In the genomic region with DNA sequence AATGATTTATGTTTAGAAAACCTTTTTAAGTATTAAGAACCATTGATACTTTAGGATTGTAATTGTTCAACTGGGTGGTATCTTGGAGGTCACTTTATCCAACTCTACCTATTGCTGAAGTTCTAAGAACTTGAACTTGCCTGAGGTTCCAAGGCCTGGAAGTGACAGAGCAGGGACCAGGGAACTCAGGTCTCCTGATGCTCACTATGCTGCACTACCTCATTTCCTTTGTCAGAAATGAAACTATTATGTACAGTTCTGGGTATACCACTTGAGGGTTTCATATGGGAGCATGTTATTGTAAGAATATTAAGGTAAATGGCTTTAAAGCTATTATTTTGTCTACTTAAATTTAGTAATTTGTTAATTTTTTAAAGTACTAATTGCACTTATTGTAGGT, we compare ENCODE assay signal across 1 cellular context.
A peak's percentile ranks its signal among the peaks of the same experiment; 100 is the strongest.
TF ChIP-seq lines count a peak whose summit lies in the region.

No MANE protein-coding gene starts in this region.

TF ChIP-seq in GM12878, 131 proteins besides CTCF, POLR2A, EP300 and RAD21 (continues in another document):
- TF ChIP-seq, protein P1, sequence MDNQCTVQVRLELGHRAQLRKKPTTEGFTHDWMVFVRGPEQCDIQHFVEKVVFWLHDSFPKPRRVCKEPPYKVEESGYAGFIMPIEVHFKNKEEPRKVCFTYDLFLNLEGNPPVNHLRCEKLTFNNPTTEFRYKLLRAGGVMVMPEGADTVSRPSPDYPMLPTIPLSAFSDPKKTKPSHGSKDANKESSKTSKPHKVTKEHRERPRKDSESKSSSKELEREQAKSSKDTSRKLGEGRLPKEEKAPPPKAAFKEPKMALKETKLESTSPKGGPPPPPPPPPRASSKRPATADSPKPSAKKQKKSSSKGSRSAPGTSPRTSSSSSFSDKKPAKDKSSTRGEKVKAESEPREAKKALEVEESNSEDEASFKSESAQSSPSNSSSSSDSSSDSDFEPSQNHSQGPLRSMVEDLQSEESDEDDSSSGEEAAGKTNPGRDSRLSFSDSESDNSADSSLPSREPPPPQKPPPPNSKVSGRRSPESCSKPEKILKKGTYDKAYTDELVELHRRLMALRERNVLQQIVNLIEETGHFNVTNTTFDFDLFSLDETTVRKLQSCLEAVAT (IDR thresholded peaks at IDR 0.05) = no peak
- TF ChIP-seq, protein P2, sequence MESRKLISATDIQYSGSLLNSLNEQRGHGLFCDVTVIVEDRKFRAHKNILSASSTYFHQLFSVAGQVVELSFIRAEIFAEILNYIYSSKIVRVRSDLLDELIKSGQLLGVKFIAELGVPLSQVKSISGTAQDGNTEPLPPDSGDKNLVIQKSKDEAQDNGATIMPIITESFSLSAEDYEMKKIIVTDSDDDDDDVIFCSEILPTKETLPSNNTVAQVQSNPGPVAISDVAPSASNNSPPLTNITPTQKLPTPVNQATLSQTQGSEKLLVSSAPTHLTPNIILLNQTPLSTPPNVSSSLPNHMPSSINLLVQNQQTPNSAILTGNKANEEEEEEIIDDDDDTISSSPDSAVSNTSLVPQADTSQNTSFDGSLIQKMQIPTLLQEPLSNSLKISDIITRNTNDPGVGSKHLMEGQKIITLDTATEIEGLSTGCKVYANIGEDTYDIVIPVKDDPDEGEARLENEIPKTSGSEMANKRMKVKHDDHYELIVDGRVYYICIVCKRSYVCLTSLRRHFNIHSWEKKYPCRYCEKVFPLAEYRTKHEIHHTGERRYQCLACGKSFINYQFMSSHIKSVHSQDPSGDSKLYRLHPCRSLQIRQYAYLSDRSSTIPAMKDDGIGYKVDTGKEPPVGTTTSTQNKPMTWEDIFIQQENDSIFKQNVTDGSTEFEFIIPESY (IDR thresholded peaks at IDR 0.05) = no peak
- TF ChIP-seq, protein P3, sequence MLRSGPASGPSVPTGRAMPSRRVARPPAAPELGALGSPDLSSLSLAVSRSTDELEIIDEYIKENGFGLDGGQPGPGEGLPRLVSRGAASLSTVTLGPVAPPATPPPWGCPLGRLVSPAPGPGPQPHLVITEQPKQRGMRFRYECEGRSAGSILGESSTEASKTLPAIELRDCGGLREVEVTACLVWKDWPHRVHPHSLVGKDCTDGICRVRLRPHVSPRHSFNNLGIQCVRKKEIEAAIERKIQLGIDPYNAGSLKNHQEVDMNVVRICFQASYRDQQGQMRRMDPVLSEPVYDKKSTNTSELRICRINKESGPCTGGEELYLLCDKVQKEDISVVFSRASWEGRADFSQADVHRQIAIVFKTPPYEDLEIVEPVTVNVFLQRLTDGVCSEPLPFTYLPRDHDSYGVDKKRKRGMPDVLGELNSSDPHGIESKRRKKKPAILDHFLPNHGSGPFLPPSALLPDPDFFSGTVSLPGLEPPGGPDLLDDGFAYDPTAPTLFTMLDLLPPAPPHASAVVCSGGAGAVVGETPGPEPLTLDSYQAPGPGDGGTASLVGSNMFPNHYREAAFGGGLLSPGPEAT (IDR thresholded peaks at IDR 0.05; ENCODE audit: low read depth) = no peak
- no peak for TF ChIP-seq SMAD5 (IDR thresholded peaks at IDR 0.05; ENCODE audit: low read depth)
- no peak for TF ChIP-seq SIX5 (IDR thresholded peaks at IDR 0.05; ENCODE audit: low read depth, low read length, severe bottlenecking)
- no peak for TF ChIP-seq WRNIP1 (IDR thresholded peaks at IDR 0.05; ENCODE audit: borderline replicate concordance, low read depth, low read length)
- TF ChIP-seq KAT2A (conservative IDR thresholded peaks at IDR 0.05; ENCODE audit: control insufficient read depth, low read depth, low read length) = no peak
- TF ChIP-seq, protein P4, sequence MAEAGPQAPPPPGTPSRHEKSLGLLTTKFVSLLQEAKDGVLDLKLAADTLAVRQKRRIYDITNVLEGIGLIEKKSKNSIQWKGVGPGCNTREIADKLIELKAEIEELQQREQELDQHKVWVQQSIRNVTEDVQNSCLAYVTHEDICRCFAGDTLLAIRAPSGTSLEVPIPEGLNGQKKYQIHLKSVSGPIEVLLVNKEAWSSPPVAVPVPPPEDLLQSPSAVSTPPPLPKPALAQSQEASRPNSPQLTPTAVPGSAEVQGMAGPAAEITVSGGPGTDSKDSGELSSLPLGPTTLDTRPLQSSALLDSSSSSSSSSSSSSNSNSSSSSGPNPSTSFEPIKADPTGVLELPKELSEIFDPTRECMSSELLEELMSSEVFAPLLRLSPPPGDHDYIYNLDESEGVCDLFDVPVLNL (IDR thresholded peaks at IDR 0.05; ENCODE audit: low read depth, low read length) = no peak
- TF ChIP-seq, protein P5, sequence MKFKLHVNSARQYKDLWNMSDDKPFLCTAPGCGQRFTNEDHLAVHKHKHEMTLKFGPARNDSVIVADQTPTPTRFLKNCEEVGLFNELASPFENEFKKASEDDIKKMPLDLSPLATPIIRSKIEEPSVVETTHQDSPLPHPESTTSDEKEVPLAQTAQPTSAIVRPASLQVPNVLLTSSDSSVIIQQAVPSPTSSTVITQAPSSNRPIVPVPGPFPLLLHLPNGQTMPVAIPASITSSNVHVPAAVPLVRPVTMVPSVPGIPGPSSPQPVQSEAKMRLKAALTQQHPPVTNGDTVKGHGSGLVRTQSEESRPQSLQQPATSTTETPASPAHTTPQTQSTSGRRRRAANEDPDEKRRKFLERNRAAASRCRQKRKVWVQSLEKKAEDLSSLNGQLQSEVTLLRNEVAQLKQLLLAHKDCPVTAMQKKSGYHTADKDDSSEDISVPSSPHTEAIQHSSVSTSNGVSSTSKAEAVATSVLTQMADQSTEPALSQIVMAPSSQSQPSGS (IDR thresholded peaks at IDR 0.05; ENCODE audit: low read length) = no peak
- TF ChIP-seq RB1 (IDR thresholded peaks at IDR 0.05; ENCODE audit: borderline replicate concordance) = no peak
- TF ChIP-seq BCL11A (IDR thresholded peaks at IDR 0.05; ENCODE audit: low read depth, low read length) = no peak
- no peak for TF ChIP-seq YBX1 (IDR thresholded peaks at IDR 0.05)
- no peak for TF ChIP-seq ZNF207 (IDR thresholded peaks at IDR 0.05; ENCODE audit: borderline replicate concordance)
- TF ChIP-seq, protein P6, sequence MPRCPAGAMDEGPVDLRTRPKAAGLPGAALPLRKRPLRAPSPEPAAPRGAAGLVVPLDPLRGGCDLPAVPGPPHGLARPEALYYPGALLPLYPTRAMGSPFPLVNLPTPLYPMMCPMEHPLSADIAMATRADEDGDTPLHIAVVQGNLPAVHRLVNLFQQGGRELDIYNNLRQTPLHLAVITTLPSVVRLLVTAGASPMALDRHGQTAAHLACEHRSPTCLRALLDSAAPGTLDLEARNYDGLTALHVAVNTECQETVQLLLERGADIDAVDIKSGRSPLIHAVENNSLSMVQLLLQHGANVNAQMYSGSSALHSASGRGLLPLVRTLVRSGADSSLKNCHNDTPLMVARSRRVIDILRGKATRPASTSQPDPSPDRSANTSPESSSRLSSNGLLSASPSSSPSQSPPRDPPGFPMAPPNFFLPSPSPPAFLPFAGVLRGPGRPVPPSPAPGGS (IDR thresholded peaks at IDR 0.05; ENCODE audit: borderline replicate concordance, insufficient read depth, low read depth, low read length, poor library complexity, severe bottlenecking) = no peak
- no peak for TF ChIP-seq RBBP5 (conservative IDR thresholded peaks at IDR 0.05)
- TF ChIP-seq, protein P7, sequence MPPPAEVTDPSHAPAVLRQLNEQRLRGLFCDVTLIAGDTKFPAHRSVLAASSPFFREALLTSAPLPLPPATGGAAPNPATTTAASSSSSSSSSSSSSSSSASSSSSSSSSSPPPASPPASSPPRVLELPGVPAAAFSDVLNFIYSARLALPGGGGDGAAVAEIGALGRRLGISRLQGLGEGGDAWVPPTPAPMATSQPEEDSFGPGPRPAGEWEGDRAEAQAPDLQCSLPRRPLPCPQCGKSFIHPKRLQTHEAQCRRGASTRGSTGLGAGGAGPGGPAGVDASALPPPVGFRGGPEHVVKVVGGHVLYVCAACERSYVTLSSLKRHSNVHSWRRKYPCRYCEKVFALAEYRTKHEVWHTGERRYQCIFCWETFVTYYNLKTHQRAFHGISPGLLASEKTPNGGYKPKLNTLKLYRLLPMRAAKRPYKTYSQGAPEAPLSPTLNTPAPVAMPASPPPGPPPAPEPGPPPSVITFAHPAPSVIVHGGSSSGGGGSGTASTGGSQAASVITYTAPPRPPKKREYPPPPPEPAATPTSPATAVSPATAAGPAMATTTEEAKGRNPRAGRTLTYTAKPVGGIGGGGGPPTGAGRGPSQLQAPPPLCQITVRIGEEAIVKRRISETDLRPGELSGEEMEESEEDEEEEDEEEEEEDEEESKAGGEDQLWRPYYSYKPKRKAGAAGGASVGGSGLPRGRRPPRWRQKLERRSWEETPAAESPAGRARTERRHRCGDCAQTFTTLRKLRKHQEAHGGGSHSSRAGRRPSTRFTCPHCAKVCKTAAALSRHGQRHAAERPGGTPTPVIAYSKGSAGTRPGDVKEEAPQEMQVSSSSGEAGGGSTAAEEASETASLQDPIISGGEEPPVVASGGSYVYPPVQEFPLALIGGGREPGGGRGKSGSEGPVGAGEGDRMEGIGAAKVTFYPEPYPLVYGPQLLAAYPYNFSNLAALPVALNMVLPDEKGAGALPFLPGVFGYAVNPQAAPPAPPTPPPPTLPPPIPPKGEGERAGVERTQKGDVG (CRISPR knock-in tag; IDR thresholded peaks at IDR 0.05) = no peak
- TF ChIP-seq, protein P8, sequence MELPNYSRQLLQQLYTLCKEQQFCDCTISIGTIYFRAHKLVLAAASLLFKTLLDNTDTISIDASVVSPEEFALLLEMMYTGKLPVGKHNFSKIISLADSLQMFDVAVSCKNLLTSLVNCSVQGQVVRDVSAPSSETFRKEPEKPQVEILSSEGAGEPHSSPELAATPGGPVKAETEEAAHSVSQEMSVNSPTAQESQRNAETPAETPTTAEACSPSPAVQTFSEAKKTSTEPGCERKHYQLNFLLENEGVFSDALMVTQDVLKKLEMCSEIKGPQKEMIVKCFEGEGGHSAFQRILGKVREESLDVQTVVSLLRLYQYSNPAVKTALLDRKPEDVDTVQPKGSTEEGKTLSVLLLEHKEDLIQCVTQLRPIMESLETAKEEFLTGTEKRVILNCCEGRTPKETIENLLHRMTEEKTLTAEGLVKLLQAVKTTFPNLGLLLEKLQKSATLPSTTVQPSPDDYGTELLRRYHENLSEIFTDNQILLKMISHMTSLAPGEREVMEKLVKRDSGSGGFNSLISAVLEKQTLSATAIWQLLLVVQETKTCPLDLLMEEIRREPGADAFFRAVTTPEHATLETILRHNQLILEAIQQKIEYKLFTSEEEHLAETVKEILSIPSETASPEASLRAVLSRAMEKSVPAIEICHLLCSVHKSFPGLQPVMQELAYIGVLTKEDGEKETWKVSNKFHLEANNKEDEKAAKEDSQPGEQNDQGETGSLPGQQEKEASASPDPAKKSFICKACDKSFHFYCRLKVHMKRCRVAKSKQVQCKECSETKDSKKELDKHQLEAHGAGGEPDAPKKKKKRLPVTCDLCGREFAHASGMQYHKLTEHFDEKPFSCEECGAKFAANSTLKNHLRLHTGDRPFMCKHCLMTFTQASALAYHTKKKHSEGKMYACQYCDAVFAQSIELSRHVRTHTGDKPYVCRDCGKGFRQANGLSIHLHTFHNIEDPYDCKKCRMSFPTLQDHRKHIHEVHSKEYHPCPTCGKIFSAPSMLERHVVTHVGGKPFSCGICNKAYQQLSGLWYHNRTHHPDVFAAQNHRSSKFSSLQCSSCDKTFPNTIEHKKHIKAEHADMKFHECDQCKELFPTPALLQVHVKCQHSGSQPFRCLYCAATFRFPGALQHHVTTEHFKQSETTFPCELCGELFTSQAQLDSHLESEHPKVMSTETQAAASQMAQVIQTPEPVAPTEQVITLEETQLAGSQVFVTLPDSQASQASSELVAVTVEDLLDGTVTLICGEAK (IDR thresholded peaks at IDR 0.05; ENCODE audit: borderline replicate concordance) = no peak; the same call in 1 of the 2 replicates
- 0 out of 2 replicates have a peak, but pooled peaks have one; percentile 26 for TF ChIP-seq IRF4 (IDR thresholded peaks at IDR 0.05; ENCODE audit: low read depth, low read length)
- TF ChIP-seq PAX8 (IDR thresholded peaks at IDR 0.05) = no peak
- TF ChIP-seq ZZZ3 (IDR thresholded peaks at IDR 0.05; ENCODE audit: control insufficient read depth, insufficient read length, low read depth) = no peak
- no peak for TF ChIP-seq TBL1XR1 (IDR thresholded peaks at IDR 0.05; ENCODE audit: low read depth, low read length)
- TF ChIP-seq CREB1 (IDR thresholded peaks at IDR 0.05; ENCODE audit: low read depth) = peak; percentile 46; the same call in 1 of the 2 replicates
- no peak for TF ChIP-seq FOXK2 (IDR thresholded peaks at IDR 0.05)
- TF ChIP-seq NRF1 (conservative IDR thresholded peaks at IDR 0.05; ENCODE audit: low read depth, low read length) = no peak
- TF ChIP-seq, protein P9, sequence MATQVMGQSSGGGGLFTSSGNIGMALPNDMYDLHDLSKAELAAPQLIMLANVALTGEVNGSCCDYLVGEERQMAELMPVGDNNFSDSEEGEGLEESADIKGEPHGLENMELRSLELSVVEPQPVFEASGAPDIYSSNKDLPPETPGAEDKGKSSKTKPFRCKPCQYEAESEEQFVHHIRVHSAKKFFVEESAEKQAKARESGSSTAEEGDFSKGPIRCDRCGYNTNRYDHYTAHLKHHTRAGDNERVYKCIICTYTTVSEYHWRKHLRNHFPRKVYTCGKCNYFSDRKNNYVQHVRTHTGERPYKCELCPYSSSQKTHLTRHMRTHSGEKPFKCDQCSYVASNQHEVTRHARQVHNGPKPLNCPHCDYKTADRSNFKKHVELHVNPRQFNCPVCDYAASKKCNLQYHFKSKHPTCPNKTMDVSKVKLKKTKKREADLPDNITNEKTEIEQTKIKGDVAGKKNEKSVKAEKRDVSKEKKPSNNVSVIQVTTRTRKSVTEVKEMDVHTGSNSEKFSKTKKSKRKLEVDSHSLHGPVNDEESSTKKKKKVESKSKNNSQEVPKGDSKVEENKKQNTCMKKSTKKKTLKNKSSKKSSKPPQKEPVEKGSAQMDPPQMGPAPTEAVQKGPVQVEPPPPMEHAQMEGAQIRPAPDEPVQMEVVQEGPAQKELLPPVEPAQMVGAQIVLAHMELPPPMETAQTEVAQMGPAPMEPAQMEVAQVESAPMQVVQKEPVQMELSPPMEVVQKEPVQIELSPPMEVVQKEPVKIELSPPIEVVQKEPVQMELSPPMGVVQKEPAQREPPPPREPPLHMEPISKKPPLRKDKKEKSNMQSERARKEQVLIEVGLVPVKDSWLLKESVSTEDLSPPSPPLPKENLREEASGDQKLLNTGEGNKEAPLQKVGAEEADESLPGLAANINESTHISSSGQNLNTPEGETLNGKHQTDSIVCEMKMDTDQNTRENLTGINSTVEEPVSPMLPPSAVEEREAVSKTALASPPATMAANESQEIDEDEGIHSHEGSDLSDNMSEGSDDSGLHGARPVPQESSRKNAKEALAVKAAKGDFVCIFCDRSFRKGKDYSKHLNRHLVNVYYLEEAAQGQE (IDR thresholded peaks at IDR 0.05; ENCODE audit: low read depth, low read length) = no peak
- no peak for TF ChIP-seq MXI1 (IDR thresholded peaks at IDR 0.05; ENCODE audit: low read depth, low read length)
- no peak for TF ChIP-seq CHD1 (IDR thresholded peaks at IDR 0.05; ENCODE audit: low read depth, low read length)
- TF ChIP-seq CBX5 (IDR thresholded peaks at IDR 0.05; ENCODE audit: low read depth) = no peak
- peak; percentile 55 for TF ChIP-seq ATF7 (IDR thresholded peaks at IDR 0.05; ENCODE audit: low read depth)
- TF ChIP-seq, protein P10, sequence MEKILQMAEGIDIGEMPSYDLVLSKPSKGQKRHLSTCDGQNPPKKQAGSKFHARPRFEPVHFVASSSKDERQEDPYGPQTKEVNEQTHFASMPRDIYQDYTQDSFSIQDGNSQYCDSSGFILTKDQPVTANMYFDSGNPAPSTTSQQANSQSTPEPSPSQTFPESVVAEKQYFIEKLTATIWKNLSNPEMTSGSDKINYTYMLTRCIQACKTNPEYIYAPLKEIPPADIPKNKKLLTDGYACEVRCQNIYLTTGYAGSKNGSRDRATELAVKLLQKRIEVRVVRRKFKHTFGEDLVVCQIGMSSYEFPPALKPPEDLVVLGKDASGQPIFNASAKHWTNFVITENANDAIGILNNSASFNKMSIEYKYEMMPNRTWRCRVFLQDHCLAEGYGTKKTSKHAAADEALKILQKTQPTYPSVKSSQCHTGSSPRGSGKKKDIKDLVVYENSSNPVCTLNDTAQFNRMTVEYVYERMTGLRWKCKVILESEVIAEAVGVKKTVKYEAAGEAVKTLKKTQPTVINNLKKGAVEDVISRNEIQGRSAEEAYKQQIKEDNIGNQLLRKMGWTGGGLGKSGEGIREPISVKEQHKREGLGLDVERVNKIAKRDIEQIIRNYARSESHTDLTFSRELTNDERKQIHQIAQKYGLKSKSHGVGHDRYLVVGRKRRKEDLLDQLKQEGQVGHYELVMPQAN (conservative IDR thresholded peaks at IDR 0.05) = no peak
- no peak for TF ChIP-seq TARDBP (IDR thresholded peaks at IDR 0.05; ENCODE audit: borderline replicate concordance)
- no peak for TF ChIP-seq SIN3A (IDR thresholded peaks at IDR 0.05; ENCODE audit: low read depth, low read length)
